ENCODE assay signal across 2 cellular contexts in the genomic region with DNA sequence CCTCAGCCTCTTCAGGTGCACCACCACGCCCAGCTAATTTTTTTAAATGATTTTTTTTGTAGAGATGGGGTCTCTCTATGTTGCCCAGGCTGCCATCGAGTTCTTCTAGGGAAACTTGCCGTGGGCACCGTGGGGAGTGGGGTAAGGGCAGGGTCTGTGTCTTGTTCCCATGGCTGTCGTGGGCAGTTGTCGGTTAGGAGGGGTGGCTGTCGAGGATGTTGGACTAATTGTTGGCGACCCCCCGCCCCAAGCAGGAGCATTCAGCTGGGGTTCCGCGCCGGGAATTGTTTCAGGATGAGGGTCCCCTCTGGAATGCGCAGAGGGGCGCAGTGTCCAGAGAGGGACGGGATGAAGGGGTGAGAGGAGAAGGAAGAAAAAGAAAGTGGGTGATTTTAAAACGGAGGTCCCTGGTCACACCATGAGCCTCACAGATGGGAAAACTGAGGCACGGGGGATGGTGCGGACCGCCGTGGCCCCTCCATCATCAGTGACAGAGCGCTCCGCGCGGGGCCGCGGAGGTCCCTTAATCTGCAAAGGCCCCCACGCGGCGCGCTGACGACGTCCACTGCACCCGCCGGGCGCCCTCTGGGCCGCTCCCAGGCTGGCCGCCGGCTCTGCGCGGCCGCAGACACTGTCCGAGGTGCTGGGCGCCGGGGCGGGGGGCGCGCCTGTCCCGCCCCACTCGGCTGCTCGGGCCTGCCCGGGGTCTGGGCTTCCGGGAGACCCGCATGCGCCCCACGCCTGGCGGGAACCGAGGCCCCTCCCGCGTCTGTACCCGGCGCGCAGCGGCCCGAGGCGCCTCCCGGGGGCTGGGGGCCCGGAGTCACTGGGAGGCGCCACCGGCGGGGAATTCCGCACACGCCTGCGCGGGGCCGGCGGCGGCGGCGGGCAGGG.
TF ChIP-seq lines count a peak whose summit lies in the region.

No MANE protein-coding gene starts in this region.

TF ChIP-seq in A549, 52 proteins besides CTCF, POLR2A, EP300 and RAD21 (continued from another document):
- TF ChIP-seq E2F6 (IDR thresholded peaks at IDR 0.05; ENCODE audit: borderline replicate concordance, low read depth) (peak; percentile 92), ZNF302 (CRISPR knock-in tag; IDR thresholded peaks at IDR 0.05) (0 out of 2 replicates have a peak, but pooled peaks have one; percentile 23), HEYL (CRISPR knock-in tag; IDR thresholded peaks at IDR 0.05) (peak; percentile 66), FOSB (CRISPR knock-in tag; IDR thresholded peaks at IDR 0.05) (no peak), FOXS1 (CRISPR knock-in tag; IDR thresholded peaks at IDR 0.05) (peak; percentile 91; the same call in 1 of the 2 replicates), ZC3H11A (IDR thresholded peaks at IDR 0.05) (no peak), ZFP36 (IDR thresholded peaks at IDR 0.05; ENCODE audit: borderline replicate concordance, partially characterized antibody) (no peak), ATOH8 (CRISPR knock-in tag; IDR thresholded peaks at IDR 0.05; ENCODE audit: low read depth) (peak; percentile 95), BCL3 (IDR thresholded peaks at IDR 0.05) (peak; percentile 68; the same call in 2 of the 3 replicates), HOXB13 (CRISPR knock-in tag; IDR thresholded peaks at IDR 0.05; ENCODE audit: low read depth) (peak; percentile 95), CHD2 (IDR thresholded peaks at IDR 0.05; ENCODE audit: low read length, partially characterized antibody) (no peak)

TF ChIP-seq in K562, 482 proteins besides CTCF, POLR2A, EP300 and RAD21 (continued from another document and continues in another):
- TF ChIP-seq, protein P1, sequence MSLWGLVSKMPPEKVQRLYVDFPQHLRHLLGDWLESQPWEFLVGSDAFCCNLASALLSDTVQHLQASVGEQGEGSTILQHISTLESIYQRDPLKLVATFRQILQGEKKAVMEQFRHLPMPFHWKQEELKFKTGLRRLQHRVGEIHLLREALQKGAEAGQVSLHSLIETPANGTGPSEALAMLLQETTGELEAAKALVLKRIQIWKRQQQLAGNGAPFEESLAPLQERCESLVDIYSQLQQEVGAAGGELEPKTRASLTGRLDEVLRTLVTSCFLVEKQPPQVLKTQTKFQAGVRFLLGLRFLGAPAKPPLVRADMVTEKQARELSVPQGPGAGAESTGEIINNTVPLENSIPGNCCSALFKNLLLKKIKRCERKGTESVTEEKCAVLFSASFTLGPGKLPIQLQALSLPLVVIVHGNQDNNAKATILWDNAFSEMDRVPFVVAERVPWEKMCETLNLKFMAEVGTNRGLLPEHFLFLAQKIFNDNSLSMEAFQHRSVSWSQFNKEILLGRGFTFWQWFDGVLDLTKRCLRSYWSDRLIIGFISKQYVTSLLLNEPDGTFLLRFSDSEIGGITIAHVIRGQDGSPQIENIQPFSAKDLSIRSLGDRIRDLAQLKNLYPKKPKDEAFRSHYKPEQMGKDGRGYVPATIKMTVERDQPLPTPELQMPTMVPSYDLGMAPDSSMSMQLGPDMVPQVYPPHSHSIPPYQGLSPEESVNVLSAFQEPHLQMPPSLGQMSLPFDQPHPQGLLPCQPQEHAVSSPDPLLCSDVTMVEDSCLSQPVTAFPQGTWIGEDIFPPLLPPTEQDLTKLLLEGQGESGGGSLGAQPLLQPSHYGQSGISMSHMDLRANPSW (CRISPR knock-in tag; IDR thresholded peaks at IDR 0.05) = no peak
- TF ChIP-seq, protein P2, sequence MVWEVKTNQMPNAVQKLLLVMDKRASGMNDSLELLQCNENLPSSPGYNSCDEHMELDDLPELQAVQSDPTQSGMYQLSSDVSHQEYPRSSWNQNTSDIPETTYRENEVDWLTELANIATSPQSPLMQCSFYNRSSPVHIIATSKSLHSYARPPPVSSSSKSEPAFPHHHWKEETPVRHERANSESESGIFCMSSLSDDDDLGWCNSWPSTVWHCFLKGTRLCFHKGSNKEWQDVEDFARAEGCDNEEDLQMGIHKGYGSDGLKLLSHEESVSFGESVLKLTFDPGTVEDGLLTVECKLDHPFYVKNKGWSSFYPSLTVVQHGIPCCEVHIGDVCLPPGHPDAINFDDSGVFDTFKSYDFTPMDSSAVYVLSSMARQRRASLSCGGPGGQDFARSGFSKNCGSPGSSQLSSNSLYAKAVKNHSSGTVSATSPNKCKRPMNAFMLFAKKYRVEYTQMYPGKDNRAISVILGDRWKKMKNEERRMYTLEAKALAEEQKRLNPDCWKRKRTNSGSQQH (CRISPR knock-in tag; IDR thresholded peaks at IDR 0.05) = no peak
- TF ChIP-seq KDM5B (IDR thresholded peaks at IDR 0.05; ENCODE audit: insufficient replicate concordance, low read depth, low read length) (no peak), TCF15 (CRISPR knock-in tag; IDR thresholded peaks at IDR 0.05) (no peak), E2F6 (IDR thresholded peaks at IDR 0.05; ENCODE audit: borderline replicate concordance in 1 of 2, extremely low read depth in 1 of 2, insufficient read depth in 1 of 2, insufficient read length in 1 of 2, low read depth in 1 of 2, low read length in 1 of 2, poor library complexity in 1 of 2, severe bottlenecking in 1 of 2) (peak; percentile 85 to 96), ZNF133 (CRISPR knock-in tag; IDR thresholded peaks at IDR 0.05) (no peak), ZNF717 (CRISPR knock-in tag; IDR thresholded peaks at IDR 0.05) (no peak), SREBF1 (IDR thresholded peaks at IDR 0.05; ENCODE audit: borderline replicate concordance, low read depth, low read length) (no peak), ZNF740 (CRISPR knock-in tag; IDR thresholded peaks at IDR 0.05) (no peak), ZNF740 (tag; IDR thresholded peaks at IDR 0.05) (no peak), RBM22 (IDR thresholded peaks at IDR 0.05; ENCODE audit: low read depth, low read length, poor library complexity, severe bottlenecking) (no peak), HMG20B (CRISPR knock-in tag; IDR thresholded peaks at IDR 0.05) (no peak), SETDB1 (IDR thresholded peaks at IDR 0.05; ENCODE audit: low read length) (no peak), ZFP1 (CRISPR knock-in tag; IDR thresholded peaks at IDR 0.05) (no peak), GTF2F1 (IDR thresholded peaks at IDR 0.05; ENCODE audit: low read depth, low read length) (no peak), NCOA1 (IDR thresholded peaks at IDR 0.05; ENCODE audit: low read depth) (0 out of 2 replicates have a peak, but pooled peaks have one; percentile 5), KLF13 (tag; IDR thresholded peaks at IDR 0.05; ENCODE audit: borderline replicate concordance, low read depth) (0 out of 2 replicates have a peak, but pooled peaks have one; percentile 30), TCFL5 (CRISPR knock-in tag; conservative IDR thresholded peaks at IDR 0.05) (no peak), ETS2 (tag; IDR thresholded peaks at IDR 0.05; ENCODE audit: borderline replicate concordance, poor library complexity, severe bottlenecking) (peak; percentile 25), HIVEP1 (CRISPR knock-in tag; IDR thresholded peaks at IDR 0.05) (no peak), POLR3A (IDR thresholded peaks at IDR 0.05; ENCODE audit: borderline replicate concordance, extremely low read depth, insufficient read depth, insufficient read length) (no peak), AFF4 (CRISPR knock-in tag; IDR thresholded peaks at IDR 0.05) (no peak), ZNF785 (CRISPR knock-in tag; IDR thresholded peaks at IDR 0.05) (no peak), DNMT1 (IDR thresholded peaks at IDR 0.05) (no peak), BACH1 (tag; IDR thresholded peaks at IDR 0.05) (no peak), ERF (CRISPR knock-in tag; IDR thresholded peaks at IDR 0.05) (0 out of 2 replicates have a peak, but pooled peaks have one; percentile 59), POU5F1 (IDR thresholded peaks at IDR 0.05; ENCODE audit: borderline replicate concordance, low read depth, low read length, partially characterized antibody) (no peak), KAT8 (IDR thresholded peaks at IDR 0.05; ENCODE audit: low read depth) (no peak)
- TF ChIP-seq, protein P3, sequence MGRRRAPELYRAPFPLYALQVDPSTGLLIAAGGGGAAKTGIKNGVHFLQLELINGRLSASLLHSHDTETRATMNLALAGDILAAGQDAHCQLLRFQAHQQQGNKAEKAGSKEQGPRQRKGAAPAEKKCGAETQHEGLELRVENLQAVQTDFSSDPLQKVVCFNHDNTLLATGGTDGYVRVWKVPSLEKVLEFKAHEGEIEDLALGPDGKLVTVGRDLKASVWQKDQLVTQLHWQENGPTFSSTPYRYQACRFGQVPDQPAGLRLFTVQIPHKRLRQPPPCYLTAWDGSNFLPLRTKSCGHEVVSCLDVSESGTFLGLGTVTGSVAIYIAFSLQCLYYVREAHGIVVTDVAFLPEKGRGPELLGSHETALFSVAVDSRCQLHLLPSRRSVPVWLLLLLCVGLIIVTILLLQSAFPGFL (CRISPR knock-in tag; IDR thresholded peaks at IDR 0.05) = no peak
- TF ChIP-seq, protein P4, sequence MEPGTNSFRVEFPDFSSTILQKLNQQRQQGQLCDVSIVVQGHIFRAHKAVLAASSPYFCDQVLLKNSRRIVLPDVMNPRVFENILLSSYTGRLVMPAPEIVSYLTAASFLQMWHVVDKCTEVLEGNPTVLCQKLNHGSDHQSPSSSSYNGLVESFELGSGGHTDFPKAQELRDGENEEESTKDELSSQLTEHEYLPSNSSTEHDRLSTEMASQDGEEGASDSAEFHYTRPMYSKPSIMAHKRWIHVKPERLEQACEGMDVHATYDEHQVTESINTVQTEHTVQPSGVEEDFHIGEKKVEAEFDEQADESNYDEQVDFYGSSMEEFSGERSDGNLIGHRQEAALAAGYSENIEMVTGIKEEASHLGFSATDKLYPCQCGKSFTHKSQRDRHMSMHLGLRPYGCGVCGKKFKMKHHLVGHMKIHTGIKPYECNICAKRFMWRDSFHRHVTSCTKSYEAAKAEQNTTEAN (CRISPR knock-in tag; IDR thresholded peaks at IDR 0.05) = no peak
- TF ChIP-seq, protein P5, sequence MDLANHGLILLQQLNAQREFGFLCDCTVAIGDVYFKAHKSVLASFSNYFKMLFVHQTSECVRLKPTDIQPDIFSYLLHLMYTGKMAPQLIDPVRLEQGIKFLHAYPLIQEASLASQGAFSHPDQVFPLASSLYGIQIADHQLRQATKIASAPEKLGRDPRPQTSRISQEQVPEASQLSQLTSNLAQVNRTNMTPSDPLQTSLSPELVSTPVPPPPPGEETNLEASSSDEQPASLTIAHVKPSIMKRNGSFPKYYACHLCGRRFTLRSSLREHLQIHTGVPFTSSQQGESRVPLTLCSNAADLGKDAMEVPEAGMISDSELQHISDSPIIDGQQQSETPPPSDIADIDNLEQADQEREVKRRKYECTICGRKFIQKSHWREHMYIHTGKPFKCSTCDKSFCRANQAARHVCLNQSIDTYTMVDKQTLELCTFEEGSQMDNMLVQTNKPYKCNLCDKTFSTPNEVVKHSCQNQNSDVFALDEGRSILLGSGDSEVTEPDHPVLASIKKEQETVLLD (IDR thresholded peaks at IDR 0.05) = no peak
- TF ChIP-seq, protein P6, sequence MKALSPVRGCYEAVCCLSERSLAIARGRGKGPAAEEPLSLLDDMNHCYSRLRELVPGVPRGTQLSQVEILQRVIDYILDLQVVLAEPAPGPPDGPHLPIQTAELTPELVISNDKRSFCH (CRISPR knock-in tag; IDR thresholded peaks at IDR 0.05) = no peak
- TF ChIP-seq, protein P6 (tag; IDR thresholded peaks at IDR 0.05) = peak; percentile 84
